ENCODE assay signal across 6 cellular contexts in the genomic region with DNA sequence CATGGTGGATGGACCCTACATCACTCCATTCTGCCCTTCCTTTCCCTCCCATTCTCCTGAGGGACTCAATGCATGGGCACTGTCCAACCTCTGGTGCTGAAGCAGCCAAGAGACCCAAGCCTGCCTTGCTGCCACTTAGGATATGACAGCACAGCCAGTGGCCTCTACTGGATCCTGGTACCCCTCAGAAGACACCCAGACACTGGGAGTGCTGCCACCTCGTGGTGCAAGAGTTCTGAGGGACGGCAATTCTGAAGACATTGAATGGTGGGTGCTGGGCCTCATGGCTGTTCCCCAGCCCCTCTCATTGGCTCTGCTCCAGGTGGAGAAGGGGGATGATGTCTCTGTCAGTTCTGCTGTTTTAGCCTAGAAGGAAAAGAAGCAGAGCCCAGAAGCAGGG.
DNase-seq lines count a peak whose midpoint lies in the region; ATAC-seq, FAIRE-seq and TF ChIP-seq lines count a peak whose summit lies in the region.
"Not testable (repeated sequence)": the region's sequence is repeated elsewhere in the genome, so short reads cannot be mapped to it uniquely, and the experiment has no call there.

No MANE protein-coding gene starts in this region.

- H3K36me3 ChIP-seq in GM23338 (ENCODE audit: insufficient read depth); GM12878 (ENCODE audit: control insufficient read depth in 2 of 2, insufficient read depth in 2 of 2, low read length in 1 of 2); HepG2 (replicated peaks in 1 of 2; ENCODE audit: control insufficient read depth in 1 of 2, insufficient read depth in 2 of 2, low read length in 2 of 2): not testable (repeated sequence)

- no CpG with 5 or more reads among the region's 2 CpGs for WGBS in GM12878 (ENCODE audit: insufficient coverage, insufficient replicate concordance, low lambda C conversion rate, missing lambda C conversion rate)
- WGBS in HepG2 (ENCODE audit: low lambda C conversion rate), result no CpG with 5 or more reads among the region's 2 CpGs

- H3K4me2 ChIP-seq in GM23338; GM12878 (ENCODE audit: control insufficient read depth, insufficient read depth); HepG2 (ENCODE audit: low read depth, low read length): not testable (repeated sequence)

- not testable (repeated sequence) for H3K36me3 Mint-ChIP-seq in GM23338 (ENCODE audit: low read depth); WTC11

- SMC1A ChIA-PET in GM12878 (lab: Charles Lee; ENCODE audit: uncharacterized antibody, unreplicated experiment), result not testable (repeated sequence)

- FAIRE-seq in GM12878 (lab: Jason Lieb, UNC); HepG2 (lab: Jason Lieb, UNC): not testable (repeated sequence)

- not testable (repeated sequence) for TF ChIP-seq RAD21 in GM12878 (IDR thresholded peaks at IDR 0.05; ENCODE audit: insufficient read depth, low read depth, low read length); HepG2 (CRISPR knock-in tag; IDR thresholded peaks at IDR 0.05)

- H3K9me2 ChIP-seq in GM23338 (ENCODE audit: insufficient read depth), result not testable (repeated sequence)

- H3K27me3 Mint-ChIP-seq in GM23338 (ENCODE audit: insufficient read depth, low read depth, poor library complexity); WTC11 (ENCODE audit: low read depth): not testable (repeated sequence)

- not testable (repeated sequence) for H3K4me3 ChIP-seq in GM23338; GM12878; HepG2 (replicated peaks in 1 of 3; ENCODE audit: insufficient read depth in 1 of 3, low read depth in 2 of 3, low read length in 3 of 3)

- H3K4me1 ChIP-seq in GM23338 (ENCODE audit: insufficient read depth); GM12878 (ENCODE audit: control insufficient read depth, insufficient read depth, low read length); HepG2 (ENCODE audit: insufficient read depth, low read length): not testable (repeated sequence)

- not testable (repeated sequence) for H3K9me3 ChIP-seq in GM12878 (replicated peaks; ENCODE audit: control insufficient read depth, insufficient read depth, low read length); HepG2 (ENCODE audit: low read length)

- DNase-seq in GM23338 (ENCODE audit: low spot score); WTC11 (ENCODE audit: low spot score); GM12878 (ENCODE audit: low read depth, low spot score); HepG2 (ENCODE audit: low spot score): not testable (repeated sequence)

- BruUV-seq in GM12878 (replicated peaks; lab: Mats Ljungman, UMichigan); HepG2 (replicated peaks; lab: Mats Ljungman, UMichigan): not testable (repeated sequence)

- in situ Hi-C loops in GM12878 (cut with MboI); HepG2 (cut with HindIII; ENCODE audit: extremely low pct_ligation_motif_present, low pct_unique_long_range_greater_than_20kb): not testable (repeated sequence)

- intact Hi-C loops in GM12878 (cut with micrococcal nuclease; ENCODE audit: unreplicated experiment); HepG2 (cut with micrococcal nuclease; ENCODE audit: unreplicated experiment): not testable (repeated sequence)

- not testable (repeated sequence) for H3K27ac ChIP-seq in GM23338 (ENCODE audit: low read depth); GM12878 (ENCODE audit: control insufficient read depth, insufficient read depth); HepG2 (ENCODE audit: extremely low read length, insufficient read depth, low read length)

- H3K79me2 ChIP-seq in GM23338 (replicated peaks; ENCODE audit: insufficient read depth); GM12878 (ENCODE audit: control insufficient read depth, insufficient read depth, low read length); HepG2 (ENCODE audit: insufficient read depth, low read length): not testable (repeated sequence)

- H3K27ac Mint-ChIP-seq in GM23338, WTC11: not testable (repeated sequence)

- H3K4me1 Mint-ChIP-seq in GM23338, WTC11: not testable (repeated sequence)

- H3K9me3 Mint-ChIP-seq in GM23338, WTC11: not testable (repeated sequence)

- not testable (repeated sequence) for TF ChIP-seq CTCF in GM23338 (conservative IDR thresholded peaks at IDR 0.05; ENCODE audit: low read depth in 2 of 2); WTC11 (IDR thresholded peaks at IDR 0.05); GM12878 (IDR thresholded peaks at IDR 0.05 in 2 of 3, conservative IDR thresholded peaks at IDR 0.05 in 1 of 3; ENCODE audit: control insufficient read depth in 2 of 3, extremely low read depth in 1 of 3, insufficient read depth in 1 of 3, low read depth in 3 of 3, low read length in 3 of 3); HepG2 (CRISPR knock-in tag; IDR thresholded peaks at IDR 0.05)

- not testable (repeated sequence) for H3K9ac ChIP-seq in GM12878 (ENCODE audit: control insufficient read depth, insufficient read depth, low read length); HepG2 (ENCODE audit: insufficient read depth, low read depth, low read length)

- not testable (repeated sequence) for H3K27me3 ChIP-seq in GM23338 (ENCODE audit: insufficient read depth); GM12878 (replicated peaks in 1 of 2; ENCODE audit: control insufficient read depth in 2 of 2, insufficient read depth in 2 of 2, low read length in 1 of 2); HepG2 (ENCODE audit: control insufficient read depth in 1 of 2, insufficient read depth in 2 of 2, low read length in 2 of 2)

- RAD21 ChIA-PET in GM12878 (lab: Charles Lee; ENCODE audit: unreplicated experiment), result not testable (repeated sequence)

- ATAC-seq in GM18502 (IDR thresholded peaks at IDR 0.05; ENCODE audit: poor library complexity, unreplicated experiment), result peak; percentile 56
- peak; percentile 64; the same call in 2 of the 3 replicates for ATAC-seq in GM23338
- peak; percentile 50 for ATAC-seq in HG02885 (IDR thresholded peaks at IDR 0.05; ENCODE audit: poor library complexity, unreplicated experiment)
- ATAC-seq in WTC11, result peak; percentile 92
- ATAC-seq in GM12878, result peak; percentile 65
- ATAC-seq in HepG2, result peak; percentile 69

- not testable (repeated sequence) for TF ChIP-seq POLR2A in GM12878 (IDR thresholded peaks at IDR 0.05; ENCODE audit: low read depth, low read length); HepG2 (IDR thresholded peaks at IDR 0.05; ENCODE audit: insufficient read depth in 1 of 2, low read depth in 2 of 2, low read length in 2 of 2)

- TF ChIP-seq EP300 in GM12878 (IDR thresholded peaks at IDR 0.05; ENCODE audit: borderline replicate concordance in 1 of 2, control insufficient read depth in 1 of 2, low read depth in 2 of 2, low read length in 2 of 2); HepG2 (IDR thresholded peaks at IDR 0.05; ENCODE audit: low read depth in 2 of 2, low read length in 2 of 2); HepG2 (CRISPR knock-in tag; IDR thresholded peaks at IDR 0.05; ENCODE audit: borderline replicate concordance): not testable (repeated sequence)

- POLR2A ChIA-PET in WTC11 (lab: Charles Lee); GM12878 (lab: Charles Lee); HepG2 (lab: Yijun Ruan, JAX): not testable (repeated sequence)

- not testable (repeated sequence) for H4K20me1 ChIP-seq in GM23338 (replicated peaks; ENCODE audit: insufficient read depth); GM12878 (ENCODE audit: control insufficient read depth, insufficient read depth); HepG2 (ENCODE audit: insufficient read depth, low read length)

- H2AFZ ChIP-seq in GM23338; GM12878 (ENCODE audit: control insufficient read depth, low read depth, low read length); HepG2 (ENCODE audit: low read length): not testable (repeated sequence)

- H3K4me3 Mint-ChIP-seq in GM23338, WTC11: not testable (repeated sequence)

- CTCF ChIA-PET in WTC11 (lab: Charles Lee); GM12878 (lab: Yijun Ruan, JAX); HepG2 (lab: Yijun Ruan, JAX; ENCODE audit: low intra/inter-chr PET ratio, low total read pairs): not testable (repeated sequence)

- not testable (repeated sequence) for H3F3A ChIP-seq in GM23338 (replicated peaks; ENCODE audit: low read depth)
